Comparison of ENCODE assay signal across 11 cellular contexts in genomic region chr1:52423771-52424170, GRCh38.
DNase-seq lines count a peak whose midpoint lies in the region.
"Had no signal": no experiment of that assay in that cellular context is flagged by ENCODE, and none has a peak within 500 bp of the region (broad histone marks: within the 10 kb centered on the region; RNA-seq: fewer than 3 reads in every experiment).

No MANE protein-coding gene starts in this region.

- H3K9ac ChIP-seq in BLaER1 treated with 17β-estradiol and CSF1 and Interleukin-3, amounts not matched to agents 10 nM and 100 nM: no peak overlapping the region

- H3K4me2 ChIP-seq in BLaER1 treated with 17β-estradiol and CSF1 and Interleukin-3, amounts not matched to agents 10 nM and 100 nM: peak overlapping the region; percentile 6 to 74 (median 55); a peak in 18 of 22 replicates

- peaks cover 0 to 27% (median 6%) of the 10 kb centered on the region in 11 experiments; a peak in 8 of 22 replicates for H4K20me1 ChIP-seq in BLaER1 treated with 17β-estradiol and CSF1 and Interleukin-3, amounts not matched to agents 10 nM and 100 nM

- H3K4me3 Mint-ChIP-seq in activated naive CD4-positive, alpha-beta T cell treated with anti-CD3 and anti-CD28 coated beads, Interleukin-2, amount 50 U/mL, for 24 hours: peak overlapping the region; percentile 67

- H3K4me1 ChIP-seq in BLaER1 treated with 17β-estradiol and CSF1 and Interleukin-3, amounts not matched to agents 10 nM and 100 nM: peaks cover 18 to 40% (median 23%) of the 10 kb centered on the region in 10 experiments

- peaks cover 67% of the 10 kb centered on the region for H3K4me1 Mint-ChIP-seq in activated naive CD4-positive, alpha-beta T cell treated with anti-CD3 and anti-CD28 coated beads, Interleukin-2, amount 50 U/mL, for 24 hours

- no peaks in the 10 kb centered on the region for H3K27me3 Mint-ChIP-seq in activated naive CD4-positive, alpha-beta T cell treated with anti-CD3 and anti-CD28 coated beads, Interleukin-2, amount 50 U/mL, for 24 hours

- no peaks in the 10 kb centered on the region for H3K9me3 ChIP-seq in BLaER1 treated with 17β-estradiol and CSF1 and Interleukin-3, amounts not matched to agents 10 nM and 100 nM (replicated peaks in 1 of 11)

- H3K36me3 Mint-ChIP-seq in activated naive CD4-positive, alpha-beta T cell treated with anti-CD3 and anti-CD28 coated beads, Interleukin-2, amount 50 U/mL, for 24 hours: peaks cover 13% of the 10 kb centered on the region

- H3K4me3 ChIP-seq in BLaER1 treated with 17β-estradiol and CSF1 and Interleukin-3, amounts not matched to agents 10 nM and 100 nM: no peak overlapping the region

- H3K27me3 ChIP-seq in BLaER1 treated with 17β-estradiol and CSF1 and Interleukin-3, amounts not matched to agents 10 nM and 100 nM: no peaks in the 10 kb centered on the region

- H3K9me3 Mint-ChIP-seq in activated naive CD4-positive, alpha-beta T cell treated with anti-CD3 and anti-CD28 coated beads, Interleukin-2, amount 50 U/mL, for 24 hours: no peaks in the 10 kb centered on the region

- peak; percentile 48 for DNase-seq in activated CD4-positive, CD25-positive, alpha-beta regulatory T cell treated with anti-CD3 and anti-CD28 coated beads, Interleukin-2, amount 50 U/mL, for 72 hours
- peak; percentile 31 to 46 (median 36) for DNase-seq in stimulated activated CD4-positive, alpha-beta T cell treated with anti-CD3 and anti-CD28 coated beads, Interleukin-12 subunit alpha, Interleukin-12 subunit beta, amount 100 ng/mL, for 48 hours (ENCODE audit: low read depth in 2 of 3, low spot score in 1 of 3)
- DNase-seq in NCI-H526 (lab: John Stamatoyannopoulos, UW): no peak
- DNase-seq in iPS-NIHi11 (ENCODE audit: low spot score): no peak
- DNase-seq in NCI-H128 (lab: John Stamatoyannopoulos, UW; ENCODE audit: unreplicated experiment): no peak
- no peak for DNase-seq in Ammon's horn (ENCODE audit: low spot score)
- DNase-seq: anterior cingulate cortex, hypothalamus, NCI-H526 treated with DMSO at 0.1 percent for 48 hours had no signal

- H3K27ac Mint-ChIP-seq in activated naive CD4-positive, alpha-beta T cell treated with anti-CD3 and anti-CD28 coated beads, Interleukin-2, amount 50 U/mL, for 24 hours: peak overlapping the region; percentile 91

- H3K27ac ChIP-seq in BLaER1 treated with 17β-estradiol and CSF1 and Interleukin-3, amounts not matched to agents 10 nM and 100 nM: peak overlapping the region in 10 of 11 experiments; percentile 3 to 58 (median 32); a peak in 15 of 22 replicates

- H3K36me3 ChIP-seq in BLaER1 treated with 17β-estradiol and CSF1 and Interleukin-3, amounts not matched to agents 10 nM and 100 nM: peaks cover 59 to 96% (median 79%) of the 10 kb centered on the region in 11 experiments

Comparison
In these comparisons a context has a peak if more than half of its experiments do, and no peak if none do; other contexts are left out.
1. DNase-seq: peak in activated CD4-positive, CD25-positive, alpha-beta regulatory T cell treated with anti-CD3 and anti-CD28 coated beads, Interleukin-2, amount 50 U/mL, for 72 hours (single experiment) and stimulated activated CD4-positive, alpha-beta T cell treated with anti-CD3 and anti-CD28 coated beads, Interleukin-12 subunit alpha, Interleukin-12 subunit beta, amount 100 ng/mL, for 48 hours (3 of 3); none in NCI-H526 (0 of 2), iPS-NIHi11 (single experiment), NCI-H128 (single experiment) and Ammon's horn (single experiment).